13 cellular contexts compared by ENCODE assay signal in genomic region chr6:21522773-21523490, GRCh38.
DNase-seq lines count a peak whose midpoint lies in the region; TF ChIP-seq lines count a peak whose summit lies in the region.
"Had no signal": no experiment of that assay in that cellular context is flagged by ENCODE, and none has a peak within 500 bp of the region (broad histone marks: within the 10 kb centered on the region; RNA-seq: fewer than 3 reads in every experiment).

No MANE protein-coding gene starts in this region.

- H3K27me3 Mint-ChIP-seq in neural progenitor cell (ENCODE audit: insufficient read depth, low read depth), result peaks cover 7% of the 10 kb centered on the region

- no peaks in the 10 kb centered on the region for H3K4me1 Mint-ChIP-seq in neural progenitor cell

- no peak overlapping the region for H3K9ac ChIP-seq in neural progenitor cell

- no peak overlapping the region for H3K4me3 ChIP-seq in WERI-Rb-1 (ENCODE audit: low read depth, low read length)
- no peak overlapping the region for H3K4me3 ChIP-seq in neural progenitor cell
- H3K4me3 ChIP-seq: ovary, upper lobe of left lung had no signal

- H3K36me3 ChIP-seq in WERI-Rb-1 (no peaks in the 10 kb centered on the region), neural progenitor cell (no peaks in the 10 kb centered on the region)
- H3K36me3 ChIP-seq: ovary, upper lobe of left lung had no signal

- H3K4me2 ChIP-seq in neural progenitor cell, result no peak overlapping the region

- peak overlapping the region; percentile 35 for H3K27ac Mint-ChIP-seq in neural progenitor cell
- H3K27ac Mint-ChIP-seq: activated naive CD4-positive, alpha-beta T cell treated with anti-CD3 and anti-CD28 coated beads, Interleukin-2, amount 50 U/mL, for 72 hours had no signal

- no peaks in the 10 kb centered on the region for H3K4me1 ChIP-seq in neural progenitor cell
- H3K4me1 ChIP-seq: upper lobe of left lung had no signal

- H3K27ac ChIP-seq in WERI-Rb-1 (no peak overlapping the region), neural progenitor cell (no peak overlapping the region)
- H3K27ac ChIP-seq: ovary, upper lobe of left lung had no signal

- H3K27me3 ChIP-seq in WERI-Rb-1 (ENCODE audit: insufficient read depth, low read depth, severe bottlenecking) (no peaks in the 10 kb centered on the region), neural progenitor cell (no peaks in the 10 kb centered on the region)
- H3K27me3 ChIP-seq: ovary, upper lobe of left lung had no signal

- no peaks in the 10 kb centered on the region for H4K20me1 ChIP-seq in neural progenitor cell (ENCODE audit: low read depth)

- H3F3A ChIP-seq in neural progenitor cell (ENCODE audit: low read depth), result no peaks in the 10 kb centered on the region

- H3K9me3 Mint-ChIP-seq in neural progenitor cell, result no peaks in the 10 kb centered on the region
- H3K9me3 Mint-ChIP-seq: activated naive CD4-positive, alpha-beta T cell treated with anti-CD3 and anti-CD28 coated beads, Interleukin-2, amount 50 U/mL, for 72 hours had no signal

- no peak overlapping the region for H3K4me3 Mint-ChIP-seq in neural progenitor cell

- no peaks in the 10 kb centered on the region for H3K36me3 Mint-ChIP-seq in neural progenitor cell
- H3K36me3 Mint-ChIP-seq: activated naive CD4-positive, alpha-beta T cell treated with anti-CD3 and anti-CD28 coated beads, Interleukin-2, amount 50 U/mL, for 72 hours had no signal

- TF ChIP-seq CTCF in WERI-Rb-1 (IDR thresholded peaks at IDR 0.05; ENCODE audit: low read depth, low read length), result peak; percentile 83
- peak; percentile 46 for TF ChIP-seq CTCF in neural progenitor cell (IDR thresholded peaks at IDR 0.05)

- DNase-seq in DMS53 (lab: John Stamatoyannopoulos, UW), result peak; percentile 48
- DNase-seq in DMS53 treated with DMSO at 0.1 percent for 48 hours (lab: John Stamatoyannopoulos, UW; ENCODE audit: unreplicated experiment), result no peak
- DNase-seq in NCI-H128 (lab: John Stamatoyannopoulos, UW; ENCODE audit: unreplicated experiment), result peak; percentile 79
- peak; percentile 76 for DNase-seq in WERI-Rb-1
- peak; percentile 56 for DNase-seq in neural progenitor cell (ENCODE audit: low spot score)
- no peak for DNase-seq in effector CD4-positive, alpha-beta T cell
- no peak for DNase-seq in HK-2 (ENCODE audit: unreplicated experiment)
- no peak for DNase-seq in NK-92 (lab: John Stamatoyannopoulos, UW; ENCODE audit: unreplicated experiment)
- DNase-seq: activated CD4-positive, alpha-beta T cell treated with anti-CD3 and anti-CD28 coated beads, Interleukin-2, amount 50 U/mL, for 4 hours; effector memory CD4-positive, alpha-beta T cell; ovary; upper lobe of left lung had no signal

- peak overlapping the region; percentile 94 for H2AFZ ChIP-seq in neural progenitor cell (replicated peaks)

- H3K79me2 ChIP-seq in neural progenitor cell (ENCODE audit: low read depth), result no peaks in the 10 kb centered on the region

- H3K9me3 ChIP-seq in WERI-Rb-1 (ENCODE audit: severe bottlenecking) (no peaks in the 10 kb centered on the region), neural progenitor cell (ENCODE audit: low read depth) (no peaks in the 10 kb centered on the region)
- H3K9me3 ChIP-seq: ovary, upper lobe of left lung had no signal

Comparison
In these comparisons a context has a peak if more than half of its experiments do, and no peak if none do; other contexts are left out.
1. DNase-seq: peak in DMS53 (single experiment), NCI-H128 (single experiment), WERI-Rb-1 (single experiment) and neural progenitor cell (single experiment); none in DMS53 treated with DMSO at 0.1 percent for 48 hours (single experiment), effector CD4-positive, alpha-beta T cell (single experiment), HK-2 (single experiment) and NK-92 (single experiment).